Comparison of ENCODE assay signal across 1 cellular context in the genomic region with DNA sequence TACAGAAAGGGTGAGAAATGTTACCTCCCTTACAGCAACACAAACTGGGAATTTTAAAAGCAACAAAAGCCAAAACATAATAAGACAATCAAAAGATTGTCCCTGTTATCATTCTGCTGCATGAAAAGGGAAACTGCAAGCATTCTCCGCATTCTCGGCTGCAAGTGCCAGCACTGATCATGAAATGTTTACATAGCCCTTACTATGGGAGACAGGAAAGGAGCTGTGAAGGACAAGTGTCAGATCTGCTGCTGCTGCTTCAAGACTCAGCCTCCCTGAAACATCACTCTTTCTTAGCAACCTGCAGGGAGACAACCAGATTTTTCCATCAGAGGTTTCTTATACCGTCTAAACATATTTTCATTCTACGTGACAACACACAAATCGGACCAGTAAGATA.
TF ChIP-seq lines count a peak whose summit lies in the region.

No MANE protein-coding gene starts in this region.

TF ChIP-seq in IMR-90, 13 proteins besides CTCF, POLR2A, EP300 and RAD21 (continued from another document):
- TF ChIP-seq, protein P1, sequence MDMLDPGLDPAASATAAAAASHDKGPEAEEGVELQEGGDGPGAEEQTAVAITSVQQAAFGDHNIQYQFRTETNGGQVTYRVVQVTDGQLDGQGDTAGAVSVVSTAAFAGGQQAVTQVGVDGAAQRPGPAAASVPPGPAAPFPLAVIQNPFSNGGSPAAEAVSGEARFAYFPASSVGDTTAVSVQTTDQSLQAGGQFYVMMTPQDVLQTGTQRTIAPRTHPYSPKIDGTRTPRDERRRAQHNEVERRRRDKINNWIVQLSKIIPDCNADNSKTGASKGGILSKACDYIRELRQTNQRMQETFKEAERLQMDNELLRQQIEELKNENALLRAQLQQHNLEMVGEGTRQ (IDR thresholded peaks at IDR 0.05; ENCODE audit: low read depth, low read length) = no peak
- TF ChIP-seq SMC3 (IDR thresholded peaks at IDR 0.05; ENCODE audit: low read depth, low read length) (no peak), CHD1 (IDR thresholded peaks at IDR 0.05; ENCODE audit: low read depth, low read length) (no peak), RFX5 (IDR thresholded peaks at IDR 0.05; ENCODE audit: low read depth, low read length) (no peak), BHLHE40 (IDR thresholded peaks at IDR 0.05; ENCODE audit: low read depth, low read length) (no peak), MAZ (IDR thresholded peaks at IDR 0.05; ENCODE audit: borderline replicate concordance, low read depth, low read length) (no peak), CEBPB (IDR thresholded peaks at IDR 0.05; ENCODE audit: low read depth, low read length) (no peak), RCOR1 (IDR thresholded peaks at IDR 0.05; ENCODE audit: insufficient replicate concordance, low read length) (no peak), FOS (IDR thresholded peaks at IDR 0.05; ENCODE audit: low read depth, low read length) (no peak)
- TF ChIP-seq, protein P2, sequence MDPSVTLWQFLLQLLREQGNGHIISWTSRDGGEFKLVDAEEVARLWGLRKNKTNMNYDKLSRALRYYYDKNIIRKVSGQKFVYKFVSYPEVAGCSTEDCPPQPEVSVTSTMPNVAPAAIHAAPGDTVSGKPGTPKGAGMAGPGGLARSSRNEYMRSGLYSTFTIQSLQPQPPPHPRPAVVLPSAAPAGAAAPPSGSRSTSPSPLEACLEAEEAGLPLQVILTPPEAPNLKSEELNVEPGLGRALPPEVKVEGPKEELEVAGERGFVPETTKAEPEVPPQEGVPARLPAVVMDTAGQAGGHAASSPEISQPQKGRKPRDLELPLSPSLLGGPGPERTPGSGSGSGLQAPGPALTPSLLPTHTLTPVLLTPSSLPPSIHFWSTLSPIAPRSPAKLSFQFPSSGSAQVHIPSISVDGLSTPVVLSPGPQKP (IDR thresholded peaks at IDR 0.05; ENCODE audit: borderline replicate concordance, low read depth, low read length) = no peak
